Comparison of ENCODE assay signal across 2 cellular contexts in the genomic region with DNA sequence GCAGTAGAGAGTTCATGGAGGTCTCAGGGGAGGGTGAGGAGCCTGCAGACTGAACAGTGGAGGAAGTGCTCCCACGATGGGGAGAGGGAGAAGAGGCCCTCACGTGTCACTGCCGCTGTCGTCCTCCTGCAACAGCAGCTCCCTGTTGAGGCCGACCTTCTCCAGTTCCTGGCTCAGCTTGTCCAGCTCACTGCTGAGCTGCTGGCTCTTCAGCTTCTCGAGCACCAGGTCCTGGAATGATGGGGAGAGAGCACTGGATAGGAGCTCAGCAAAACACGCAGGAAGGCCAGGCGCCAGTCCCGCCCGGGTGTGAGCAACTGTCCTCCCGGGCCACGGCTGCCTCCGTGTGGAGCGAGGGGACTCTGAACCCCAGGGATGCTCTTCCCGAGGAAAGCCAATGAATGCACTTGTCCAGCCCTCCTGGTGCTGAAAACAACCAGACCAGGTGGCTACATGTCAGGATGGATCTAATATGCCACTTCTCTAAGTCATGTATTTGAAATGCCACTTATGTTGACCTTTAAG.
TF ChIP-seq lines count a peak whose summit lies in the region.

No MANE protein-coding gene starts in this region.

TF ChIP-seq in liver, 16 proteins besides CTCF, POLR2A, EP300 and RAD21:
- TF ChIP-seq, protein P1, sequence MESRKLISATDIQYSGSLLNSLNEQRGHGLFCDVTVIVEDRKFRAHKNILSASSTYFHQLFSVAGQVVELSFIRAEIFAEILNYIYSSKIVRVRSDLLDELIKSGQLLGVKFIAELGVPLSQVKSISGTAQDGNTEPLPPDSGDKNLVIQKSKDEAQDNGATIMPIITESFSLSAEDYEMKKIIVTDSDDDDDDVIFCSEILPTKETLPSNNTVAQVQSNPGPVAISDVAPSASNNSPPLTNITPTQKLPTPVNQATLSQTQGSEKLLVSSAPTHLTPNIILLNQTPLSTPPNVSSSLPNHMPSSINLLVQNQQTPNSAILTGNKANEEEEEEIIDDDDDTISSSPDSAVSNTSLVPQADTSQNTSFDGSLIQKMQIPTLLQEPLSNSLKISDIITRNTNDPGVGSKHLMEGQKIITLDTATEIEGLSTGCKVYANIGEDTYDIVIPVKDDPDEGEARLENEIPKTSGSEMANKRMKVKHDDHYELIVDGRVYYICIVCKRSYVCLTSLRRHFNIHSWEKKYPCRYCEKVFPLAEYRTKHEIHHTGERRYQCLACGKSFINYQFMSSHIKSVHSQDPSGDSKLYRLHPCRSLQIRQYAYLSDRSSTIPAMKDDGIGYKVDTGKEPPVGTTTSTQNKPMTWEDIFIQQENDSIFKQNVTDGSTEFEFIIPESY (IDR thresholded peaks at IDR 0.05) = no peak
- TF ChIP-seq NR2F2 (IDR thresholded peaks at IDR 0.05) (peak; percentile 59), TAF1 (conservative IDR thresholded peaks at IDR 0.05) (no peak), YY1 (IDR thresholded peaks at IDR 0.05) (no peak), EGR1 (IDR thresholded peaks at IDR 0.05; ENCODE audit: low read depth in 2 of 2) (no peak), GABPA (IDR thresholded peaks at IDR 0.05 in 1 of 2, conservative IDR thresholded peaks at IDR 0.05 in 1 of 2) (no peak), RXRA (IDR thresholded peaks at IDR 0.05) (peak in 1 of 2 donors; percentile 49), HNF4G (IDR thresholded peaks at IDR 0.05) (no peak), JUND (IDR thresholded peaks at IDR 0.05) (no peak), REST (IDR thresholded peaks at IDR 0.05) (peak; percentile 21)
- TF ChIP-seq, protein P2, sequence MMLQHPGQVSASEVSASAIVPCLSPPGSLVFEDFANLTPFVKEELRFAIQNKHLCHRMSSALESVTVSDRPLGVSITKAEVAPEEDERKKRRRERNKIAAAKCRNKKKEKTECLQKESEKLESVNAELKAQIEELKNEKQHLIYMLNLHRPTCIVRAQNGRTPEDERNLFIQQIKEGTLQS (IDR thresholded peaks at IDR 0.05) = no peak

TF ChIP-seq in HepG2, 621 proteins besides CTCF, POLR2A, EP300 and RAD21 (continued from another document):
- TF ChIP-seq ZNF580 (CRISPR knock-in tag; IDR thresholded peaks at IDR 0.05; ENCODE audit: borderline replicate concordance, low read depth) (no peak), ARID2 (CRISPR knock-in tag; IDR thresholded peaks at IDR 0.05; ENCODE audit: borderline replicate concordance) (no peak), HNF4A (CRISPR knock-in tag; IDR thresholded peaks at IDR 0.05) (no peak), MXD1 (CRISPR knock-in tag; IDR thresholded peaks at IDR 0.05) (no peak), ZFP1 (CRISPR knock-in tag; IDR thresholded peaks at IDR 0.05) (no peak), ATM (IDR thresholded peaks at IDR 0.05; ENCODE audit: borderline replicate concordance) (no peak), ZSCAN22 (CRISPR knock-in tag; IDR thresholded peaks at IDR 0.05) (no peak), KDM5B (CRISPR knock-in tag; IDR thresholded peaks at IDR 0.05; ENCODE audit: borderline replicate concordance) (no peak)
